Comparison of ENCODE assay signal across 8 cellular contexts in the genomic region with DNA sequence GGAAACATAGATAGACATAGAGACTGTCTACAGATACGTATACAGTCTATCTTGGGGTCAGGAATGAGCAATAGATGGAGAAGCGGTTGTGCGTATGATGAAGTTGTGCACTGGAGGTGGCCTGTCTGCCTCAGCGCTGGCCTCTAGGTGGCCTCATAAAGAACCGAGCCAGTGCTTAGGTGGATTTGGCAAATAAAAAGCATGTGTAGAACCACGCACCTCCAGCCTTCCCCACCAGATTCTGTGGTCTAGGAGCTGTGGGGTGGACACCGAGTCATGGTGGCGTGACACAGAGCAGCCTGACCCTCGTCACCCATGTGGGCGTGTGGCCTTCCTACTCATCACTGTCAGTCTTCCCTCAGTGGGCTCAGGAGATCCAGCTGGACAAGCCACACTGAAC. TPM values are rescaled to one million over a fixed set of nuclear protein-coding genes. Genes with fewer than 3 reads are reported as not detected.
DNase-seq lines count a peak whose midpoint lies in the region; ATAC-seq and TF ChIP-seq lines count a peak whose summit lies in the region.

No MANE protein-coding gene starts in this region.

- DNase-seq in COLO829 (ENCODE audit: low spot score) (peak; percentile 18), HuH-7 (ENCODE audit: low spot score) (peak; percentile 69), kidney epithelial cell (ENCODE audit: low read depth) (no peak), upper lobe of right lung (peak; percentile 87), posterior vena cava (ENCODE audit: low spot score) (no peak), NCI-H524 treated with DMSO at 0.1 percent for 48 hours (lab: John Stamatoyannopoulos, UW) (no peak)
- peak; percentile 72 to 73 for DNase-seq in activated T-cell treated with anti-CD3 and anti-CD28 coated beads, Interleukin-2, amount 50 U/mL, for 48 hours

- no peaks in the 10 kb centered on the region for H3K9me3 ChIP-seq in upper lobe of right lung

- ATAC-seq in upper lobe of right lung (peak; percentile 53), GM19455 (IDR thresholded peaks at IDR 0.05; ENCODE audit: unreplicated experiment) (no peak)

- peak overlapping the region; percentile 83 for H3K27ac ChIP-seq in upper lobe of right lung

- peaks cover 96% of the 10 kb centered on the region for H3K4me1 ChIP-seq in upper lobe of right lung

- no peaks in the 10 kb centered on the region for H3K36me3 ChIP-seq in kidney epithelial cell (ENCODE audit: control insufficient read depth, insufficient read depth, low read length)
- H3K36me3 ChIP-seq in upper lobe of right lung = peaks cover 6% of the 10 kb centered on the region

- no peaks in the 10 kb centered on the region for H3K27me3 ChIP-seq in kidney epithelial cell (ENCODE audit: control insufficient read depth, insufficient read depth, low read length)
- H3K27me3 ChIP-seq in upper lobe of right lung = no peaks in the 10 kb centered on the region

- intact Hi-C loops in upper lobe of right lung (cut with DNase I) = no loop called here
- intact Hi-C loops in posterior vena cava (cut with DNase I) = no loop called here

- TF ChIP-seq CTCF in kidney epithelial cell (IDR thresholded peaks at IDR 0.05; ENCODE audit: insufficient read depth, low read length, poor library complexity, severe bottlenecking) (peak; percentile 52), upper lobe of right lung (IDR thresholded peaks at IDR 0.05) (peak; percentile 42)

- H3K4me3 ChIP-seq in kidney epithelial cell (ENCODE audit: low read depth, low read length) (no peak overlapping the region), upper lobe of right lung (no peak overlapping the region)

RNA-seq across cellular contexts. Expression of a gene that starts 34.0 kb away (rescaled TPM):
- total RNA-seq in kidney epithelial cell (32.8 and 34.5 TPM in 2 replicates), upper lobe of right lung (95.5 TPM), posterior vena cava (10 to 100 TPM; 33.6 to 33.7 TPM)

RNA-seq across cellular contexts. Expression of a gene that starts 52.5 kb away (rescaled TPM):
- total RNA-seq in kidney epithelial cell (36.0 and 39.2 TPM in 2 replicates), upper lobe of right lung (82.0 TPM), posterior vena cava (10 to 100 TPM; 47.4 to 85.2 TPM)

Comparison
In these comparisons a context has a peak if more than half of its experiments do, and no peak if none do; other contexts are left out.
1. DNase-seq: peak in COLO829 (single experiment), HuH-7 (single experiment), activated T-cell treated with anti-CD3 and anti-CD28 coated beads, Interleukin-2, amount 50 U/mL, for 48 hours (2 of 2) and upper lobe of right lung (single experiment); none in kidney epithelial cell (single experiment), posterior vena cava (single experiment) and NCI-H524 treated with DMSO at 0.1 percent for 48 hours (single experiment).